ENCODE assay signal across 1 cellular context in the genomic region with DNA sequence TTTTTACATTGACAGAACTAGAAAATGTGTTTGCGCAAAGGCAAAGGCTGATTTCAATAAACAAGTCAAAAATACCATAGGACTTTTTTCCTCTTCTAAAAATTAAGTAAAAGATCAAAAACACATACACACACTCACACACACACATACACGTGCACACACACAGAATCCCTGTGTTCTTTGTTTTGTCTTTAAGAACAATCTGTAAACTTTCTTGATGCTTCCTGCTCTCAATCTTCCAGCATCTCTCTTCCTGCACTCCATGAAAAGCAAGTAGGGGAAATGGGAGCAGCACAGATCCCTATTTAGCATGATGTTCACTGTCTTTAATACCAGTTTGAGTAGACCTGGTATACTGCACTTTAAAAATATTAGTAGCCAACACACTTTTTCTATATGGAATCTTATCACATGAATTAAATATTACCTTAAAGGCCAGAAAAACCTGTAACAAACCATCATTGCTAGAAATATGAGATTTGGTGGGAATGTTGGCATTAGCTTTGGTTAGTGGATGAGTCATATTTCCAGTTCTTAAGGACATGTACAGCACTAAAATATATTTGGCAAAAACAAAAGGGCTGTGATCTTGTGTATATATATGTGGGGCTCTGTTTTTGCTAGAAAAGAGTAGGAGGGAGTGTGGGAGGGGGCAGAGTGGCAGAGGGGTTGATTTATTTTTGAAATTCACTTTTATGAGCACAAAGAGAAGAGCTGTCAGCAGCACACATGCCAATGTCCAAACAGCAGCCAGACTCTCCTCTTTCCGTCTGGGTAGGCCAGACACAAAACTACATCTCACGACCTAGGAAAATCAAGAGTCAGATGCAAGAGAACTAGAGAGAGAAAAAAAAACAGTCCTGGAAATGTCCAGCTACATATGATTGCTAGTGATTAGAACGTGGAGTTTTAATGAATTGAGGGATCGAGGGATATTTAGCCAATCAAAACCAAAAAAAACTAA.
TF ChIP-seq lines count a peak whose summit lies in the region.

No MANE protein-coding gene starts in this region.

TF ChIP-seq in WTC11, 78 proteins besides CTCF, POLR2A, EP300 and RAD21 (continued from another document):
- TF ChIP-seq, protein P1, sequence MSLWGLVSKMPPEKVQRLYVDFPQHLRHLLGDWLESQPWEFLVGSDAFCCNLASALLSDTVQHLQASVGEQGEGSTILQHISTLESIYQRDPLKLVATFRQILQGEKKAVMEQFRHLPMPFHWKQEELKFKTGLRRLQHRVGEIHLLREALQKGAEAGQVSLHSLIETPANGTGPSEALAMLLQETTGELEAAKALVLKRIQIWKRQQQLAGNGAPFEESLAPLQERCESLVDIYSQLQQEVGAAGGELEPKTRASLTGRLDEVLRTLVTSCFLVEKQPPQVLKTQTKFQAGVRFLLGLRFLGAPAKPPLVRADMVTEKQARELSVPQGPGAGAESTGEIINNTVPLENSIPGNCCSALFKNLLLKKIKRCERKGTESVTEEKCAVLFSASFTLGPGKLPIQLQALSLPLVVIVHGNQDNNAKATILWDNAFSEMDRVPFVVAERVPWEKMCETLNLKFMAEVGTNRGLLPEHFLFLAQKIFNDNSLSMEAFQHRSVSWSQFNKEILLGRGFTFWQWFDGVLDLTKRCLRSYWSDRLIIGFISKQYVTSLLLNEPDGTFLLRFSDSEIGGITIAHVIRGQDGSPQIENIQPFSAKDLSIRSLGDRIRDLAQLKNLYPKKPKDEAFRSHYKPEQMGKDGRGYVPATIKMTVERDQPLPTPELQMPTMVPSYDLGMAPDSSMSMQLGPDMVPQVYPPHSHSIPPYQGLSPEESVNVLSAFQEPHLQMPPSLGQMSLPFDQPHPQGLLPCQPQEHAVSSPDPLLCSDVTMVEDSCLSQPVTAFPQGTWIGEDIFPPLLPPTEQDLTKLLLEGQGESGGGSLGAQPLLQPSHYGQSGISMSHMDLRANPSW (CRISPR knock-in tag; conservative IDR thresholded peaks at IDR 0.05; ENCODE audit: low read depth), result no peak
- no peak for TF ChIP-seq ZNF263 (CRISPR knock-in tag; IDR thresholded peaks at IDR 0.05; ENCODE audit: low read depth)
- TF ChIP-seq CREM (CRISPR knock-in tag; IDR thresholded peaks at IDR 0.05), result no peak
- TF ChIP-seq ZNF138 (CRISPR knock-in tag; conservative IDR thresholded peaks at IDR 0.05), result no peak
- no peak for TF ChIP-seq MXD4 (CRISPR knock-in tag; IDR thresholded peaks at IDR 0.05; ENCODE audit: borderline replicate concordance)
